1 cellular context compared by ENCODE assay signal in genomic region chr14:103699901-103700752, GRCh38.
TF ChIP-seq lines count a peak whose summit lies in the region.

No MANE protein-coding gene starts in this region.

TF ChIP-seq in WTC11, 78 proteins besides CTCF, POLR2A, EP300 and RAD21 (continued from another document):
- TF ChIP-seq ATF6 (CRISPR knock-in tag; IDR thresholded peaks at IDR 0.05): no peak
- TF ChIP-seq ZNF532 (CRISPR knock-in tag; IDR thresholded peaks at IDR 0.05; ENCODE audit: borderline replicate concordance): no peak
- no peak for TF ChIP-seq ZNF423 (CRISPR knock-in tag; IDR thresholded peaks at IDR 0.05)
- TF ChIP-seq RELA (CRISPR knock-in tag; IDR thresholded peaks at IDR 0.05; ENCODE audit: borderline replicate concordance): no peak
